ENCODE assay signal across 8 cellular contexts in genomic region chr11:118435893-118436624, GRCh38. TPM values are rescaled to one million over a fixed set of nuclear protein-coding genes. Genes with fewer than 3 reads are reported as not detected.
A peak's percentile ranks its signal among the peaks of the same experiment; 100 is the strongest.
DNase-seq lines count a peak whose midpoint lies in the region; ATAC-seq, FAIRE-seq and TF ChIP-seq lines count a peak whose summit lies in the region.

Gene KMT2A, plus strand, starts transcription at chr11:118436492. Its CDS starts 21 bp downstream, at chr11:118436513.

- H3K9me1 ChIP-seq in endothelial cell of umbilical vein (replicated peaks; ENCODE audit: control insufficient read depth, extremely low read depth, insufficient read depth, low read length), result no peaks in the 10 kb centered on the region

- in situ Hi-C loops in Caki2 (cut with HindIII; ENCODE audit: low pct_unique_long_range_greater_than_20kb, low sequenced_read_pairs), result no loop called here

- H2AFZ ChIP-seq in OCI-LY3 (ENCODE audit: low read depth, low read length), result peak within 1 kb of the TSS; percentile 81
- H2AFZ ChIP-seq in endothelial cell of umbilical vein (ENCODE audit: low read depth, low read length), result peak within 1 kb of the TSS; percentile 81

- peaks cover 47% of the 10 kb centered on the region for H3K79me2 ChIP-seq in OCI-LY3 (ENCODE audit: low read length)
- peaks cover 45% of the 10 kb centered on the region for H3K79me2 ChIP-seq in endothelial cell of umbilical vein (ENCODE audit: control insufficient read depth, insufficient read depth, low read length)

- intact Hi-C loops in endothelial cell of umbilical vein (cut with micrococcal nuclease), result loop anchor here (1.0 to 5.0 kb wide), 3 partner anchors 35 to 131 kb away; partner anchors contain the start of genes ATP5MG and IFT46

- TF ChIP-seq POLR2A in endothelial cell of umbilical vein (IDR thresholded peaks at IDR 0.05; ENCODE audit: low read depth, low read length), result peak; percentile 81

- peak; percentile 52 for ATAC-seq in GM21526 (IDR thresholded peaks at IDR 0.05; ENCODE audit: low FRiP score, unreplicated experiment)

- no peaks in the 10 kb centered on the region for H3K9me3 ChIP-seq in OCI-LY3 (ENCODE audit: insufficient read depth, low read length)
- H3K9me3 ChIP-seq in endothelial cell of umbilical vein (replicated peaks; ENCODE audit: control insufficient read depth, insufficient read depth, low read length), result no peaks in the 10 kb centered on the region

- CTCF ChIA-PET in endothelial cell of umbilical vein (lab: Charles Lee), result interaction anchor here (0.8 to 2.4 kb wide), 9 partner anchors 9 to 53 kb away, joined by 3 to 9 read pairs (median 4); no protein-coding TSS in a partner anchor

- peak; percentile 97 for DNase-seq in Caki2 (ENCODE audit: low read depth)
- DNase-seq in HuH-7.5 (ENCODE audit: low spot score), result peak; percentile 84
- peak; percentile 99 for DNase-seq in activated CD8-positive, alpha-beta memory T cell treated with anti-CD3 and anti-CD28 coated beads, Interleukin-2, amount 50 U/mL, for 48 hours
- peak; percentile 98 for DNase-seq in endothelial cell of umbilical vein (ENCODE audit: low read depth, low spot score)
- peak; percentile 91 for DNase-seq in middle frontal gyrus (ENCODE audit: extremely low spot score, low spot score)
- DNase-seq in stimulated activated CD8-positive, alpha-beta memory T cell treated with anti-CD3 and anti-CD28 coated beads, Interleukin-2, amount 100 ng/mL, for 1 hour (ENCODE audit: low read depth in 2 of 2), result peak; percentile 84 to 85

- H3K27me3 ChIP-seq in OCI-LY3 (ENCODE audit: low read depth, low read length), result 0 out of 2 replicates have a peak, but pooled peaks cover 2% of the 10 kb centered on the region
- no peaks in the 10 kb centered on the region for H3K27me3 ChIP-seq in endothelial cell of umbilical vein (ENCODE audit: control insufficient read depth in 2 of 2, insufficient read depth in 2 of 2, low read length in 2 of 2)

- H3K4me3 ChIP-seq in OCI-LY3 (ENCODE audit: low read length) (peak within 1 kb of the TSS; percentile 93), endothelial cell of umbilical vein (replicated peaks in 1 of 3; ENCODE audit: insufficient read depth in 1 of 3, low read depth in 1 of 3, low read length in 3 of 3) (peak within 1 kb of the TSS; percentile 82 to 94 (median 90))

- no peak for TF ChIP-seq CTCF in OCI-LY3 (IDR thresholded peaks at IDR 0.05; ENCODE audit: low read depth, low read length)
- TF ChIP-seq CTCF in endothelial cell of umbilical vein (IDR thresholded peaks at IDR 0.05; ENCODE audit: extremely low read depth in 1 of 2, insufficient read depth in 1 of 2, low read depth in 1 of 2, low read length in 2 of 2), result no peak

- peak within 1 kb of the TSS; percentile 84 for H3K27ac ChIP-seq in OCI-LY3 (ENCODE audit: low read length)
- peak within 1 kb of the TSS; percentile 45 for H3K27ac ChIP-seq in endothelial cell of umbilical vein (ENCODE audit: insufficient read depth, low read depth, low read length)

- peak within 1 kb of the TSS; percentile 96 for H3K9ac ChIP-seq in OCI-LY3 (ENCODE audit: low read length)
- H3K9ac ChIP-seq in endothelial cell of umbilical vein (replicated peaks; ENCODE audit: extremely low read depth, insufficient read depth, low read length), result peak within 1 kb of the TSS; percentile 85

- no TSS peak for BruUV-seq in endothelial cell of umbilical vein (replicated peaks; lab: Mats Ljungman, UMichigan)

- H3K4me2 ChIP-seq in OCI-LY3 (ENCODE audit: low read length) (peak within 1 kb of the TSS; percentile 91), endothelial cell of umbilical vein (ENCODE audit: insufficient read depth, low read length) (peak within 1 kb of the TSS; percentile 83)

- POLR2A ChIA-PET in endothelial cell of umbilical vein (lab: Charles Lee), result interaction anchor here (0.6 kb wide), 3 partner anchors 10 to 1649 kb away, joined by 3 to 6 read pairs (median 3); no protein-coding TSS in a partner anchor

- dilution Hi-C loops in endothelial cell of umbilical vein (cut with MboI; ENCODE audit: extremely low pct_ligation_motif_present, low sequenced_read_pairs), result no loop called here

- FAIRE-seq in endothelial cell of umbilical vein (lab: Jason Lieb, UNC), result peak; percentile 48

- peaks cover 5% of the 10 kb centered on the region for H3K36me3 ChIP-seq in OCI-LY3 (replicated peaks; ENCODE audit: low read depth, low read length)
- no peaks in the 10 kb centered on the region for H3K36me3 ChIP-seq in endothelial cell of umbilical vein (ENCODE audit: control insufficient read depth in 2 of 2, extremely low read depth in 1 of 2, insufficient read depth in 2 of 2, low read length in 2 of 2)

- peaks cover 28% of the 10 kb centered on the region for H3K4me1 ChIP-seq in OCI-LY3 (ENCODE audit: low read length)
- peaks cover 29% of the 10 kb centered on the region for H3K4me1 ChIP-seq in endothelial cell of umbilical vein (ENCODE audit: control insufficient read depth, extremely low read depth, insufficient read depth, low read length)

- H4K20me1 ChIP-seq in OCI-LY3 (ENCODE audit: insufficient read depth, low read length) (peaks cover 36% of the 10 kb centered on the region), endothelial cell of umbilical vein (replicated peaks; ENCODE audit: control insufficient read depth, extremely low read depth, insufficient read depth, low read length) (peaks cover 14% of the 10 kb centered on the region)

TF ChIP-seq in endothelial cell of umbilical vein, 7 proteins besides CTCF, POLR2A, EP300 and RAD21:
- TF ChIP-seq GATA2 (IDR thresholded peaks at IDR 0.05; ENCODE audit: insufficient read depth, insufficient read length, low read depth, low read length) (no peak), POLR2AphosphoS5 (IDR thresholded peaks at IDR 0.05; ENCODE audit: insufficient read depth, low read depth, low read length) (peak; percentile 69)

RNA-seq across cellular contexts. Expression of gene KMT2A, which starts in this region (rescaled TPM):
- total RNA-seq in Caki2 (2014; rRNA removed; shearing (Covaris generic); ENCODE audit: low replicate concordance), result 5.3 and 20.3 TPM in 2 replicates
- total RNA-seq in endothelial cell of umbilical vein, result 63.9 and 64.1 TPM in 2 replicates
- polyA plus RNA-seq in endothelial cell of umbilical vein, result 21.9 and 23.5 TPM in 2 replicates
- polyA plus RNA-seq in endothelial cell of umbilical vein (2011; cell fraction: cytosol; rRNA removed), result 16.1 and 18.4 TPM in 2 replicates
- 77.4 and 94.6 TPM in 2 replicates for polyA plus RNA-seq in endothelial cell of umbilical vein (2011; cell fraction: nucleus; rRNA removed)
- 20.6 and 29.4 TPM in 2 replicates for polyA plus RNA-seq in endothelial cell of umbilical vein (2012)
- 110 and 120 TPM in 2 replicates for polyA minus RNA-seq in endothelial cell of umbilical vein
- polyA minus RNA-seq in endothelial cell of umbilical vein (2011; cell fraction: cytosol; rRNA and poly(A)+ RNA removed), result 20.4 TPM
- 116 and 144 TPM in 2 replicates for polyA minus RNA-seq in endothelial cell of umbilical vein (2011; cell fraction: nucleus; rRNA and poly(A)+ RNA removed)

Comparison
In these comparisons a context has a peak if more than half of its experiments do, and no peak if none do; other contexts are left out.
1. Peak in every context shown above with its lines: DNase-seq, ATAC-seq, H3K4me3 ChIP-seq and H3K27ac ChIP-seq.